In the genomic region with DNA sequence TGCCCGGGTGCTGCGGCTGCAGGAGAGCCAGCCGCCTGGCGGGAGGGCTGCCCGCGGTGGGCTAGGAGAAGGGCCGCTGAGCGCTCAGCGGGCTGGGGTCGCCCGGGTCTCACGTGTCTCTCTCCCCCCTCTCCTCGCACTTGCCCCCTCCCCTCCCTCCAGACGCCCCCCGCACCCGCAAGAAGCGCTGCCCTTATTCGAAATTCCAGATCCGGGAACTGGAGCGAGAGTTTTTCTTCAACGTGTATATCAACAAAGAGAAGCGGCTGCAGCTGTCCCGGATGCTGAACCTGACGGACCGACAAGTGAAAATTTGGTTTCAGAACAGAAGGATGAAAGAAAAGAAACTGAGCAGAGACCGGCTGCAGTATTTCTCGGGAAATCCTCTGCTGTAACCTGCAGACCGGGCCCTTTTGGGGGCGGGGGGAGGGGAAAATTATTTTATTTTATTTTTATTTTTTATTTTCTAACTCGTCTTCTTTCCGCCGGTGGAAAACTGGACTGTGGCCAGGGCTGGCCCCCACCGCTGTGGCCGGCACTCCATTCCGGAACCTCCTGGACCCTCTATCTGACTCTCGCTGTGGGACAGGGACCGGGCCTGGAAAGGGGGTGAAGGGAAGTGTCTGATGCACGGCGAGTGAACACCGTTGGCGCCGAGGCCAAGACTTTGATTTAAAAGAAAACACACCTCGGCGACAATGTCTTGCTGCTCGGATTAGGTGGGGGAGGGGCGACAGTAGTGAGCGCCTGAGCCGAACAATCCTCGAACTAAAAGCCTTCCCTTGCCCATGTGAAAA, we compare ENCODE assay signal across 1 cellular context.
TF ChIP-seq lines count a peak whose summit lies in the region.

No MANE protein-coding gene starts in this region.

TF ChIP-seq in endothelial cell of umbilical vein, 7 proteins besides CTCF, POLR2A, EP300 and RAD21:
- TF ChIP-seq EZH2 (IDR thresholded peaks at IDR 0.05; ENCODE audit: borderline replicate concordance, low read depth, low read length, severe bottlenecking) (peak; percentile 21), POLR2AphosphoS5 (IDR thresholded peaks at IDR 0.05; ENCODE audit: insufficient read depth, low read depth, low read length) (no peak)
TF ChIP-seq in endothelial cell of umbilical vein: peak in this region for 1.
